Comparison of ENCODE assay signal across 20 cellular contexts in genomic region chr13:37981932-37982331, GRCh38.
"Had no signal": no experiment of that assay in that cellular context is flagged by ENCODE, and none has a peak within 500 bp of the region (broad histone marks: within the 10 kb centered on the region; RNA-seq: fewer than 3 reads in every experiment).

No MANE protein-coding gene starts in this region.

- DNase-seq: KBM-7, MV-4-11, NCI-H1048, NCI-H1105, NCI-H1417, NCI-H1436 treated with DMSO at 0.1 percent for 48 hours, NCI-H1694, NCI-H187 treated with DMSO at 0.1 percent for 48 hours, NCI-H2029 treated with DMSO at 0.1 percent for 48 hours, NCI-H2227 treated with DMSO at 0.1 percent for 48 hours, NCI-H524, NCI-H526 treated with DMSO at 0.1 percent for 48 hours, NCI-H774, Right ventricle myocardium superior, RPMI8226, SIG-M5 had no signal

- H3K4me3 Mint-ChIP-seq: IgD-negative memory B cell had no signal

- H3K4me1 ChIP-seq: SJSA1 had no signal

- H3K27ac Mint-ChIP-seq: IgD-negative memory B cell had no signal

- H3K27me3 ChIP-seq: SJSA1 had no signal

- H3K4me1 Mint-ChIP-seq: IgD-negative memory B cell had no signal

- H3K36me3 Mint-ChIP-seq: IgD-negative memory B cell had no signal

- H3K4me3 ChIP-seq: SJSA1, SK-N-MC had no signal

- H3K27me3 Mint-ChIP-seq: IgD-negative memory B cell had no signal

- H3K36me3 ChIP-seq: SJSA1 had no signal

- H3K9me3 ChIP-seq: SJSA1 had no signal

- H3K9me3 Mint-ChIP-seq: IgD-negative memory B cell had no signal

- H3K27ac ChIP-seq: HL-60, SJSA1, SK-N-MC had no signal
